In the genomic region with DNA sequence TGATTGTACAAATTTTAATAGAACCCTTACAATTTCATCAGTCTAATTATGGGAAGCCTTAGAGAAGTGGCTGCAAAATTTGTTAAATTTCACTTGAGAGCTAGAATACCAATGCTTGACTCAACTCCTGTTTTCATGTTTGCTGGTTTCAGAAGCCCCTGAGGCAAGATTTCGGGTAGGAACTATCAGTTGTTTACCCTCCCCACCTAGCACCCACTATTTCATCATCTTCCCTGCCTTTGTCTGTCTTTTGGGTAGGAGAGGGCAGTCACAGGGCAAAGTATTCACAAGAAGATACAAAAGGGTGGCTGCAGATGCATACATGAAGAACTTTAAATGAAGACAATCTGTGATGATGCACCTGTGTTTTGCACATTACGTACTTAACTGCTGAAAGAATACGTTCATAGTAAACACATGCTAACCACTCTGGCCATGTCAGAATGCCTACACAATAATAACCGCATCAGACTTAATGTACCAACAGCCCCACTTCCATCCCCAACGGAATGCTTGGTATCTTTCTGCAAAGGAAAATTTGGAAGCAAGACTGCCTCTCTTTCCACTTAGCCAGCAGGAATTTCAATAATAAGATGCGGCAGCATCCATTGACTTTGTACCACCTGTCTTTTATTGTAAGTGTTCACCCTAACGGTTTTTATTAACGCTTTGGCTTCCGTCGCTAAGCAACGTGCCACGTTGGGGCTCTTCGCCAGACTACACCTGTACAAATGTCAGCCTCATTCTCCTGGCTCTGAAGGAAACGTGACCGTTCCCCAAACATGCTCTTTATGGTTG, we compare ENCODE assay signal across 8 cellular contexts. TPM values are rescaled to one million over a fixed set of nuclear protein-coding genes. Genes with fewer than 3 reads are reported as not detected.
DNase-seq lines count a peak whose midpoint lies in the region; ATAC-seq and TF ChIP-seq lines count a peak whose summit lies in the region.

No MANE protein-coding gene starts in this region.

- intact Hi-C loops in ascending aorta (cut with DNase I) = loop anchor here (2.0 kb wide), 1 partner anchor 30 kb away; a partner anchor contains a TSS

- H3K4me2 ChIP-seq in BLaER1 treated with 17β-estradiol and CSF1 and Interleukin-3, amounts not matched to agents 10 nM and 100 nM = peak overlapping the region; percentile 61 to 93 (median 80)

- H4K20me1 ChIP-seq in BLaER1 treated with 17β-estradiol and CSF1 and Interleukin-3, amounts not matched to agents 10 nM and 100 nM = no peaks in the 10 kb centered on the region

- TF ChIP-seq CTCF in ascending aorta (IDR thresholded peaks at IDR 0.05) = no peak

- ATAC-seq in HG02642 (IDR thresholded peaks at IDR 0.05; ENCODE audit: poor library complexity, unreplicated experiment) (peak; percentile 20), GM21786 (IDR thresholded peaks at IDR 0.05; ENCODE audit: unreplicated experiment) (no peak)

- H3K27ac ChIP-seq in BLaER1 treated with 17β-estradiol and CSF1 and Interleukin-3, amounts not matched to agents 10 nM and 100 nM = no peak overlapping the region
- no peak overlapping the region for H3K27ac ChIP-seq in ascending aorta
- H3K27ac ChIP-seq in mucosa of rectum (ENCODE audit: low read depth in 2 of 2, low read length in 2 of 2) = no peak overlapping the region

- peaks cover 15 to 20% (median 17%) of the 10 kb centered on the region in 11 experiments; a peak in 21 of 22 replicates for H3K27me3 ChIP-seq in BLaER1 treated with 17β-estradiol and CSF1 and Interleukin-3, amounts not matched to agents 10 nM and 100 nM
- H3K27me3 ChIP-seq in ascending aorta (no peaks in the 10 kb centered on the region), mucosa of rectum (ENCODE audit: control insufficient read depth in 2 of 2, insufficient read depth in 2 of 2, low read length in 2 of 2) (no peaks in the 10 kb centered on the region)

- DNase-seq in ascending aorta (ENCODE audit: low spot score in 2 of 2) (no peak), GF-D8 (lab: John Stamatoyannopoulos, UW) (no peak), cerebellar cortex (ENCODE audit: low spot score) (no peak)
- no peak for DNase-seq in central memory CD4-positive, alpha-beta T cell

- H3K9ac ChIP-seq in BLaER1 treated with 17β-estradiol and CSF1 and Interleukin-3, amounts not matched to agents 10 nM and 100 nM = 0 out of 22 replicates have a peak overlapping the region, but pooled peaks of 2 of the 11 experiments have one; percentile 37 to 52
- H3K9ac ChIP-seq in mucosa of rectum (ENCODE audit: low read depth in 1 of 2, low read length in 2 of 2) = no peak overlapping the region

- H3K4me1 ChIP-seq in BLaER1 treated with 17β-estradiol and CSF1 and Interleukin-3, amounts not matched to agents 10 nM and 100 nM = peaks cover 0 to 26% (median 23%) of the 10 kb centered on the region in 10 experiments; a peak in 16 of 20 replicates
- peaks cover 0 to 14% of the 10 kb centered on the region in 2 donors for H3K4me1 ChIP-seq in ascending aorta
- peaks cover 7 to 10% of the 10 kb centered on the region in 2 donors for H3K4me1 ChIP-seq in mucosa of rectum (ENCODE audit: control insufficient read depth in 2 of 2, insufficient read depth in 2 of 2, low read length in 2 of 2)

- H3K9me3 ChIP-seq in BLaER1 treated with 17β-estradiol and CSF1 and Interleukin-3, amounts not matched to agents 10 nM and 100 nM (replicated peaks in 1 of 11) = no peaks in the 10 kb centered on the region
- H3K9me3 ChIP-seq in ascending aorta (no peaks in the 10 kb centered on the region), mucosa of rectum (ENCODE audit: control insufficient read depth in 2 of 2, low read length in 2 of 2) (no peaks in the 10 kb centered on the region)

- H3K36me3 ChIP-seq in BLaER1 treated with 17β-estradiol and CSF1 and Interleukin-3, amounts not matched to agents 10 nM and 100 nM = no peaks in the 10 kb centered on the region
- no peaks in the 10 kb centered on the region for H3K36me3 ChIP-seq in ascending aorta
- no peaks in the 10 kb centered on the region for H3K36me3 ChIP-seq in mucosa of rectum (ENCODE audit: control insufficient read depth in 2 of 2, insufficient read depth in 2 of 2, low read length in 2 of 2)

- peak overlapping the region in 5 of 10 experiments; percentile 39 to 65 (median 49); a peak in 7 of 20 replicates for H3K4me3 ChIP-seq in BLaER1 treated with 17β-estradiol and CSF1 and Interleukin-3, amounts not matched to agents 10 nM and 100 nM
- peak overlapping the region; percentile 27 to 79 for H3K4me3 ChIP-seq in ascending aorta
- peak overlapping the region; percentile 27 to 80 for H3K4me3 ChIP-seq in mucosa of rectum (ENCODE audit: low read length in 2 of 2)

RNA-seq across cellular contexts. Expression of a gene that starts 30.4 kb away (rescaled TPM):
- 2,079 TPM for total RNA-seq in ascending aorta
